ENCODE assay signal across 13 cellular contexts in the genomic region with DNA sequence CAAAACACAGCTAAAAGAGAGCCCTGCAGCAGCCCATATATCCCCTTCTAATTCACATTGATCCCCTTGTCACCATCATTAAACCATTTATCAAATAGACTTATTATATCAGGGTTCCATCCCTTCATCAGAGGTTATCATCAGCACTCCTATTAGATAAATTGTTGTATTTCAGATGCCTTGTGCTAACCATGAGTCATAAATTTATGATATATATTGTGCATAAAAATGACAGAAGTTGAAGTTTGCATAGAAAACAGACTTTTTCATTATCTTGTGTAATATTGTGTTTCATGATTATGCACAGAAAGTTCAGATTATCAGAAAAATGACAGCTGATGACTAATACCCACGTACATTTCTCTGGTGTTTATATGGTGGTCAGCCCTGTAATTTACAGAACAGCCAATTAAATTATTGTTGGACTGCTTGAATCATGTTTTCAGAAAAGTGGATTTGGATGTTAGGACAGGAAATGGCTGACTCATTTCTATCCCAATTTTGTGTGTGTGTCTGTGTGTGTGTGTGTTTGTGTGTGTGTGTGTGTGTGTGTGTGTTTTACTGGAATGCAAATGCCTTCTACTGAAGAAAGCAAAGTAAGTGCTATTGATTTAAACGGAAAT.
A peak's percentile ranks its signal among the peaks of the same experiment; 100 is the strongest.
DNase-seq lines count a peak whose midpoint lies in the region; ATAC-seq, FAIRE-seq and TF ChIP-seq lines count a peak whose summit lies in the region.
"Had no signal": no experiment of that assay in that cellular context is flagged by ENCODE, and none has a peak within 500 bp of the region (broad histone marks: within the 10 kb centered on the region; RNA-seq: fewer than 3 reads in every experiment).

No MANE protein-coding gene starts in this region.

- TF ChIP-seq POLR2A in HepG2 (IDR thresholded peaks at IDR 0.05; ENCODE audit: insufficient read depth in 1 of 2, low read depth in 2 of 2, low read length in 2 of 2): no peak

- TF ChIP-seq RAD21 in liver (IDR thresholded peaks at IDR 0.05) (peak in 1 of 2 donors; percentile 8), HepG2 (CRISPR knock-in tag; IDR thresholded peaks at IDR 0.05) (no peak)

- no peaks in the 10 kb centered on the region for H3K79me2 ChIP-seq in HepG2 (ENCODE audit: insufficient read depth, low read length)

- no TSS peak for BruUV-seq in HepG2 (replicated peaks; lab: Mats Ljungman, UMichigan)

- POLR2A ChIA-PET in HepG2 (lab: Yijun Ruan, JAX): no interaction called here

- intact Hi-C loops in HepG2 (cut with micrococcal nuclease; ENCODE audit: unreplicated experiment): no loop called here

- no peak for ATAC-seq in HepG2
- ATAC-seq in GM18870 (IDR thresholded peaks at IDR 0.05; ENCODE audit: unreplicated experiment): no peak
- ATAC-seq in HG02623 (IDR thresholded peaks at IDR 0.05; ENCODE audit: unreplicated experiment): no peak
- ATAC-seq: activated naive CD4-positive, alpha-beta T cell treated with anti-CD3 and anti-CD28 coated beads, Interleukin-2, amount 50 U/mL, for 72 hours; stimulated activated memory B cell treated with anti-CD40 and anti-IgM and Interleukin-4, amounts not matched to agents 10 μg/mL and 1 μg/mL and 100 μg/mL, for 72 hours had no signal

- no peak overlapping the region for H3K4me2 ChIP-seq in HepG2 (ENCODE audit: low read depth, low read length)
- H3K4me2 ChIP-seq: BLaER1 treated with 17β-estradiol and CSF1 and Interleukin-3, amounts not matched to agents 10 nM and 100 nM had no signal

- no peaks in the 10 kb centered on the region for H3K9me3 ChIP-seq in liver (ENCODE audit: control insufficient read depth in 4 of 4, low read length in 3 of 4)
- H3K9me3 ChIP-seq in HepG2 (ENCODE audit: low read length): no peaks in the 10 kb centered on the region
- no peaks in the 10 kb centered on the region for H3K9me3 ChIP-seq in small intestine (ENCODE audit: control insufficient read depth, low read depth)
- H3K9me3 ChIP-seq: BLaER1 treated with 17β-estradiol and CSF1 and Interleukin-3, amounts not matched to agents 10 nM and 100 nM had no signal

- H3K9ac ChIP-seq in liver (ENCODE audit: low read depth in 1 of 2, low read length in 2 of 2): no peak overlapping the region
- no peak overlapping the region for H3K9ac ChIP-seq in HepG2 (ENCODE audit: insufficient read depth, low read depth, low read length)
- H3K9ac ChIP-seq: BLaER1 treated with 17β-estradiol and CSF1 and Interleukin-3, amounts not matched to agents 10 nM and 100 nM had no signal

- no peak overlapping the region for H3K4me3 ChIP-seq in liver (ENCODE audit: low read depth in 1 of 3, low read length in 3 of 3)
- H3K4me3 ChIP-seq in HepG2 (replicated peaks in 1 of 3; ENCODE audit: insufficient read depth in 1 of 3, low read depth in 2 of 3, low read length in 3 of 3): no peak overlapping the region
- H3K4me3 ChIP-seq in small intestine (ENCODE audit: low read depth in 1 of 2, low read length in 2 of 2): no peak overlapping the region
- H3K4me3 ChIP-seq: BLaER1 treated with 17β-estradiol and CSF1 and Interleukin-3, amounts not matched to agents 10 nM and 100 nM had no signal

- H3K27me3 ChIP-seq in liver (ENCODE audit: control insufficient read depth in 4 of 4, insufficient read depth in 4 of 4, low read length in 3 of 4) (no peaks in the 10 kb centered on the region), HepG2 (ENCODE audit: control insufficient read depth in 1 of 2, insufficient read depth in 2 of 2, low read length in 2 of 2) (no peaks in the 10 kb centered on the region), small intestine (ENCODE audit: control insufficient read depth in 2 of 2, insufficient read depth in 2 of 2, low read length in 2 of 2) (no peaks in the 10 kb centered on the region)
- H3K27me3 ChIP-seq: BLaER1 treated with 17β-estradiol and CSF1 and Interleukin-3, amounts not matched to agents 10 nM and 100 nM had no signal

- H3K27ac ChIP-seq in liver (ENCODE audit: low read depth in 1 of 2, low read length in 2 of 2) (no peak overlapping the region), HepG2 (ENCODE audit: extremely low read length, insufficient read depth, low read length) (no peak overlapping the region), small intestine (ENCODE audit: low read depth in 1 of 2, low read length in 1 of 2) (no peak overlapping the region)
- H3K27ac ChIP-seq: BLaER1 treated with 17β-estradiol and CSF1 and Interleukin-3, amounts not matched to agents 10 nM and 100 nM had no signal

- 49% methylated on average over 2 of the region's 2 CpGs for WGBS in liver
- WGBS in HepG2 (ENCODE audit: low lambda C conversion rate): 41% methylated on average over 2 of the region's 2 CpGs
- WGBS in small intestine, 3 donors: 61 to 72% (median 62%) methylated on average over 2 of the region's 2 CpGs

- TF ChIP-seq EP300 in HepG2 (IDR thresholded peaks at IDR 0.05; ENCODE audit: low read depth in 2 of 2, low read length in 2 of 2): no peak
- no peak for TF ChIP-seq EP300 in HepG2 (CRISPR knock-in tag; IDR thresholded peaks at IDR 0.05; ENCODE audit: borderline replicate concordance)

- TF ChIP-seq CTCF in liver (IDR thresholded peaks at IDR 0.05; ENCODE audit: low read depth, low read length, missing input control) (no peak), HepG2 (CRISPR knock-in tag; IDR thresholded peaks at IDR 0.05) (no peak)

- H3K4me1 ChIP-seq in liver (ENCODE audit: control insufficient read depth in 4 of 4, insufficient read depth in 4 of 4, low read length in 3 of 4) (peaks cover 3 to 27% (median 18%) of the 10 kb centered on the region in 4 donors), HepG2 (ENCODE audit: insufficient read depth, low read length) (peaks cover 22% of the 10 kb centered on the region), small intestine (ENCODE audit: control insufficient read depth in 2 of 2, insufficient read depth in 1 of 2, low read depth in 1 of 2, low read length in 1 of 2) (no peaks in the 10 kb centered on the region)
- H3K4me1 ChIP-seq: BLaER1 treated with 17β-estradiol and CSF1 and Interleukin-3, amounts not matched to agents 10 nM and 100 nM had no signal

- no peaks in the 10 kb centered on the region for H4K20me1 ChIP-seq in HepG2 (ENCODE audit: insufficient read depth, low read length)
- H4K20me1 ChIP-seq: BLaER1 treated with 17β-estradiol and CSF1 and Interleukin-3, amounts not matched to agents 10 nM and 100 nM had no signal

- FAIRE-seq in HepG2 (lab: Jason Lieb, UNC) (no peak), small intestine (lab: Jason Lieb, UNC) (no peak)

- no peaks in the 10 kb centered on the region for H3K36me3 ChIP-seq in liver (ENCODE audit: control insufficient read depth in 4 of 4, insufficient read depth in 3 of 4, low read depth in 1 of 4, low read length in 3 of 4)
- no peaks in the 10 kb centered on the region for H3K36me3 ChIP-seq in HepG2 (replicated peaks in 1 of 2; ENCODE audit: control insufficient read depth in 1 of 2, insufficient read depth in 2 of 2, low read length in 2 of 2)
- H3K36me3 ChIP-seq in small intestine (ENCODE audit: control insufficient read depth in 2 of 2, insufficient read depth in 2 of 2, low read length in 2 of 2): no peaks in the 10 kb centered on the region
- H3K36me3 ChIP-seq: BLaER1 treated with 17β-estradiol and CSF1 and Interleukin-3, amounts not matched to agents 10 nM and 100 nM had no signal

- H2AFZ ChIP-seq in HepG2 (ENCODE audit: low read length): no peak overlapping the region

- CTCF ChIA-PET in HepG2 (lab: Yijun Ruan, JAX; ENCODE audit: low intra/inter-chr PET ratio, low total read pairs): no interaction called here

- DNase-seq in HepG2 (ENCODE audit: low spot score) (no peak), amniotic stem cell (lab: John Stamatoyannopoulos, UW) (peak; percentile 72), glomerular endothelial cell (ENCODE audit: extremely low read depth, low read depth, low spot score) (peak; percentile 66), small intestine (no peak), T-helper 9 cell (no peak)
- DNase-seq: activated CD4-positive, alpha-beta memory T cell treated with anti-CD3 and anti-CD28 coated beads for 36 hours; NCI-H524 had no signal

- in situ Hi-C loops in HepG2 (cut with HindIII; ENCODE audit: extremely low pct_ligation_motif_present, low pct_unique_long_range_greater_than_20kb): no loop called here

TF ChIP-seq in liver, 16 proteins besides CTCF, POLR2A, EP300 and RAD21:
- TF ChIP-seq JUND (IDR thresholded peaks at IDR 0.05): peak; percentile 8 to 72
- TF ChIP-seq, protein P1, sequence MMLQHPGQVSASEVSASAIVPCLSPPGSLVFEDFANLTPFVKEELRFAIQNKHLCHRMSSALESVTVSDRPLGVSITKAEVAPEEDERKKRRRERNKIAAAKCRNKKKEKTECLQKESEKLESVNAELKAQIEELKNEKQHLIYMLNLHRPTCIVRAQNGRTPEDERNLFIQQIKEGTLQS (IDR thresholded peaks at IDR 0.05): no peak

TF ChIP-seq in HepG2, 621 proteins besides CTCF, POLR2A, EP300 and RAD21:
- TF ChIP-seq SMAD1 (CRISPR knock-in tag; IDR thresholded peaks at IDR 0.05; ENCODE audit: borderline replicate concordance, low read depth) (no peak), ZFAT (CRISPR knock-in tag; conservative IDR thresholded peaks at IDR 0.05) (no peak), SP1 (IDR thresholded peaks at IDR 0.05) (no peak), SP1 (CRISPR knock-in tag; IDR thresholded peaks at IDR 0.05) (no peak), CBX5 (CRISPR knock-in tag; IDR thresholded peaks at IDR 0.05; ENCODE audit: borderline replicate concordance) (no peak), ZNF850 (CRISPR knock-in tag; conservative IDR thresholded peaks at IDR 0.05) (no peak), ZBTB7B (CRISPR knock-in tag; IDR thresholded peaks at IDR 0.05) (no peak)
- TF ChIP-seq, protein P2, sequence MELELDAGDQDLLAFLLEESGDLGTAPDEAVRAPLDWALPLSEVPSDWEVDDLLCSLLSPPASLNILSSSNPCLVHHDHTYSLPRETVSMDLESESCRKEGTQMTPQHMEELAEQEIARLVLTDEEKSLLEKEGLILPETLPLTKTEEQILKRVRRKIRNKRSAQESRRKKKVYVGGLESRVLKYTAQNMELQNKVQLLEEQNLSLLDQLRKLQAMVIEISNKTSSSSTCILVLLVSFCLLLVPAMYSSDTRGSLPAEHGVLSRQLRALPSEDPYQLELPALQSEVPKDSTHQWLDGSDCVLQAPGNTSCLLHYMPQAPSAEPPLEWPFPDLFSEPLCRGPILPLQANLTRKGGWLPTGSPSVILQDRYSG (CRISPR knock-in tag; IDR thresholded peaks at IDR 0.05): no peak

Comparison
In these comparisons a context has a peak if more than half of its experiments do, and no peak if none do; other contexts are left out.
1. DNase-seq: peak in amniotic stem cell (single experiment) and glomerular endothelial cell (single experiment); none in HepG2 (single experiment), small intestine (single experiment) and T-helper 9 cell (single experiment).